In the genomic region with DNA sequence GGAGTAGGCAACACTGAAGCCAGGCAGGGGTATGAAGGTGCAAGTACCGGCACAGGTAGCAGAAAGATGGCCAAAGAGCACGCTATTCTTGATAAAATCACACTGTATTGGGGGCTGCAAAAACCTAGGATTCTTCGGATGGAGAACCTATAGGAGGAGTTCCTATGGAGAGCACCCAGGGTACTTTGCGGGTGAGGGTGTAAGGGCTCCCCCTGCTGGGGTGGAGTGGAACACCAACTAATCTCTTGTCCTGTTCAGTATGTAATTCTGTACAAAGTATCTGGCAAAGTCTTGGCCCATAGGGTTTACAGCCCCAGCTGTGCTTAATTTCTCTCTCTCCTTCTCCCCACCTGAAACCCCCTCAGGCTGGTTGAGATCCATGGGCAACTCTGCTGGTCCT, we compare ENCODE assay signal across 10 cellular contexts.
DNase-seq lines count a peak whose midpoint lies in the region; ATAC-seq and TF ChIP-seq lines count a peak whose summit lies in the region.
"Had no signal": no experiment of that assay in that cellular context is flagged by ENCODE, and none has a peak within 500 bp of the region (broad histone marks: within the 10 kb centered on the region; RNA-seq: fewer than 3 reads in every experiment).

No MANE protein-coding gene starts in this region.

- H3K27me3 Mint-ChIP-seq in activated T-helper 1 cell treated with anti-CD3 and anti-CD28 coated beads, Interleukin-12 subunit alpha, Interleukin-12 subunit beta, Interleukin-2, Interleukin-4 antibody, amounts not matched to agents 30 ng/mL and 10 ng/mL and 1 ng/mL, durations not matched to agents 14 hours and 24 hours and 36 hours (ENCODE audit: insufficient read depth), result no peaks in the 10 kb centered on the region
- peaks cover 5 to 26% of the 10 kb centered on the region in 2 donors for H3K27me3 Mint-ChIP-seq in natural killer cell (ENCODE audit: low read depth in 2 of 2)
- H3K27me3 Mint-ChIP-seq in MCF 10A (ENCODE audit: insufficient read depth, unreplicated experiment), result no peaks in the 10 kb centered on the region
- H3K27me3 Mint-ChIP-seq: dendritic cell treated with granulocyte-macrophage colony-stimulating factor and Interleukin-4, amounts not matched to agents 40 ng/mL and 50 ng/mL, for 4 days had no signal

- ATAC-seq in natural killer cell (peak in 2 of 3 donors; percentile 45 to 53), HG02763 (IDR thresholded peaks at IDR 0.05; ENCODE audit: unreplicated experiment) (no peak), HG02870 (IDR thresholded peaks at IDR 0.05; ENCODE audit: unreplicated experiment) (no peak)

- no peaks in the 10 kb centered on the region for H3K4me1 Mint-ChIP-seq in activated T-helper 1 cell treated with anti-CD3 and anti-CD28 coated beads, Interleukin-12 subunit alpha, Interleukin-12 subunit beta, Interleukin-2, Interleukin-4 antibody, amounts not matched to agents 30 ng/mL and 10 ng/mL and 1 ng/mL, durations not matched to agents 14 hours and 24 hours and 36 hours (ENCODE audit: low read depth)
- no peaks in the 10 kb centered on the region for H3K4me1 Mint-ChIP-seq in natural killer cell
- no peaks in the 10 kb centered on the region for H3K4me1 Mint-ChIP-seq in MCF 10A (ENCODE audit: insufficient read depth, unreplicated experiment)

- no peaks in the 10 kb centered on the region for H3K9me3 Mint-ChIP-seq in activated T-helper 1 cell treated with anti-CD3 and anti-CD28 coated beads, Interleukin-12 subunit alpha, Interleukin-12 subunit beta, Interleukin-2, Interleukin-4 antibody, amounts not matched to agents 30 ng/mL and 10 ng/mL and 1 ng/mL, durations not matched to agents 14 hours and 24 hours and 36 hours
- no peaks in the 10 kb centered on the region for H3K9me3 Mint-ChIP-seq in natural killer cell
- H3K9me3 Mint-ChIP-seq in MCF 10A (ENCODE audit: unreplicated experiment), result peaks cover 18% of the 10 kb centered on the region
- H3K9me3 Mint-ChIP-seq: dendritic cell treated with granulocyte-macrophage colony-stimulating factor and Interleukin-4, amounts not matched to agents 40 ng/mL and 50 ng/mL, for 4 days had no signal

- no peak overlapping the region for H3K27ac Mint-ChIP-seq in activated T-helper 1 cell treated with anti-CD3 and anti-CD28 coated beads, Interleukin-12 subunit alpha, Interleukin-12 subunit beta, Interleukin-2, Interleukin-4 antibody, amounts not matched to agents 30 ng/mL and 10 ng/mL and 1 ng/mL, durations not matched to agents 14 hours and 24 hours and 36 hours
- no peak overlapping the region for H3K27ac Mint-ChIP-seq in natural killer cell
- H3K27ac Mint-ChIP-seq in MCF 10A (ENCODE audit: low read depth, unreplicated experiment), result no peak overlapping the region
- H3K27ac Mint-ChIP-seq: dendritic cell treated with granulocyte-macrophage colony-stimulating factor and Interleukin-4, amounts not matched to agents 40 ng/mL and 50 ng/mL, for 4 days had no signal

- intact Hi-C loops in activated T-helper 1 cell treated with anti-CD3 and anti-CD28 coated beads, Interleukin-12 subunit alpha, Interleukin-12 subunit beta, Interleukin-2, Interleukin-4 antibody, amounts not matched to agents 30 ng/mL and 10 ng/mL and 1 ng/mL, durations not matched to agents 14 hours and 24 hours and 36 hours (cut with micrococcal nuclease), result no loop called here
- intact Hi-C loops in natural killer cell (cut with micrococcal nuclease), result no loop called here
- intact Hi-C loops in MCF 10A (cut with micrococcal nuclease), result no loop called here

- H3K4me3 Mint-ChIP-seq in activated T-helper 1 cell treated with anti-CD3 and anti-CD28 coated beads, Interleukin-12 subunit alpha, Interleukin-12 subunit beta, Interleukin-2, Interleukin-4 antibody, amounts not matched to agents 30 ng/mL and 10 ng/mL and 1 ng/mL, durations not matched to agents 14 hours and 24 hours and 36 hours, result no peak overlapping the region
- H3K4me3 Mint-ChIP-seq in natural killer cell (no peak overlapping the region), MCF 10A (ENCODE audit: unreplicated experiment) (no peak overlapping the region)
- H3K4me3 Mint-ChIP-seq: dendritic cell treated with granulocyte-macrophage colony-stimulating factor and Interleukin-4, amounts not matched to agents 40 ng/mL and 50 ng/mL, for 4 days had no signal

- no TSS peak for BruUV-seq in MCF 10A (replicated peaks; lab: Mats Ljungman, UMichigan)

- H3K36me3 Mint-ChIP-seq in activated T-helper 1 cell treated with anti-CD3 and anti-CD28 coated beads, Interleukin-12 subunit alpha, Interleukin-12 subunit beta, Interleukin-2, Interleukin-4 antibody, amounts not matched to agents 30 ng/mL and 10 ng/mL and 1 ng/mL, durations not matched to agents 14 hours and 24 hours and 36 hours (ENCODE audit: low read depth), result no peaks in the 10 kb centered on the region
- H3K36me3 Mint-ChIP-seq in natural killer cell (no peaks in the 10 kb centered on the region), MCF 10A (ENCODE audit: insufficient read depth, unreplicated experiment) (no peaks in the 10 kb centered on the region)

- CTCF ChIA-PET in HEK293T (lab: Yijun Ruan, JAX), result no interaction called here
- CTCF ChIA-PET in MCF 10A (lab: Yijun Ruan, JAX), result interaction anchor here (0.5 to 4.8 kb wide), 3 partner anchors 11 to 1753 kb away, joined by 3 to 26 read pairs (median 3); no protein-coding TSS in a partner anchor

- peak; percentile 5 for DNase-seq in DMS53 (lab: John Stamatoyannopoulos, UW)
- DNase-seq in DMS53 treated with DMSO at 0.1 percent for 48 hours (lab: John Stamatoyannopoulos, UW; ENCODE audit: unreplicated experiment), result no peak
- peak; percentile 16 for DNase-seq in HEK293T (ENCODE audit: extremely low spot score)
- DNase-seq in activated T-helper 1 cell treated with anti-CD3 and anti-CD28 coated beads, Interleukin-12 subunit alpha, Interleukin-12 subunit beta, Interleukin-2, Interleukin-4 antibody, amounts not matched to agents 30 ng/mL and 10 ng/mL and 1 ng/mL, durations not matched to agents 14 hours and 24 hours and 36 hours (ENCODE audit: low spot score), result peak; percentile 2
- DNase-seq in natural killer cell, result no peak
- no peak for DNase-seq in MCF 10A (ENCODE audit: unreplicated experiment)
- DNase-seq: NCI-H1105 treated with DMSO at 0.1 percent for 48 hours had no signal

- POLR2A ChIA-PET in HEK293T (lab: Yijun Ruan, JAX), result no interaction called here
- POLR2A ChIA-PET in MCF 10A (lab: Yijun Ruan, JAX), result interaction anchor here (0.6 kb wide), 1 partner anchor 12 kb away, joined by 3 read pairs; no protein-coding TSS in a partner anchor

- TF ChIP-seq CTCF in natural killer cell (IDR thresholded peaks at IDR 0.05) (peak; percentile 38), MCF 10A (IDR thresholded peaks at IDR 0.05; ENCODE audit: unreplicated experiment) (no peak)

TF ChIP-seq in HEK293T, 16 proteins besides CTCF, POLR2A, EP300 and RAD21:
- no peak for TF ChIP-seq TARDBP (IDR thresholded peaks at IDR 0.05)
- no peak for TF ChIP-seq ZNF384 (IDR thresholded peaks at IDR 0.05)
- TF ChIP-seq BHLHE40 (IDR thresholded peaks at IDR 0.05; ENCODE audit: borderline replicate concordance), result no peak
- no peak for TF ChIP-seq NFRKB (IDR thresholded peaks at IDR 0.05)
- no peak for TF ChIP-seq SUZ12 (IDR thresholded peaks at IDR 0.05)
- TF ChIP-seq CTBP1 (IDR thresholded peaks at IDR 0.05; ENCODE audit: borderline replicate concordance), result no peak

Comparison
In these comparisons a context has a peak if more than half of its experiments do, and no peak if none do; other contexts are left out.
1. DNase-seq: peak in DMS53 (single experiment), HEK293T (single experiment) and activated T-helper 1 cell treated with anti-CD3 and anti-CD28 coated beads, Interleukin-12 subunit alpha, Interleukin-12 subunit beta, Interleukin-2, Interleukin-4 antibody, amounts not matched to agents 30 ng/mL and 10 ng/mL and 1 ng/mL, durations not matched to agents 14 hours and 24 hours and 36 hours (single experiment); none in DMS53 treated with DMSO at 0.1 percent for 48 hours (single experiment), natural killer cell (single experiment) and MCF 10A (single experiment).
2. ATAC-seq: peak in natural killer cell (2 of 3); none in HG02763 (single experiment) and HG02870 (single experiment).